8 cellular contexts compared by ENCODE assay signal in the genomic region with DNA sequence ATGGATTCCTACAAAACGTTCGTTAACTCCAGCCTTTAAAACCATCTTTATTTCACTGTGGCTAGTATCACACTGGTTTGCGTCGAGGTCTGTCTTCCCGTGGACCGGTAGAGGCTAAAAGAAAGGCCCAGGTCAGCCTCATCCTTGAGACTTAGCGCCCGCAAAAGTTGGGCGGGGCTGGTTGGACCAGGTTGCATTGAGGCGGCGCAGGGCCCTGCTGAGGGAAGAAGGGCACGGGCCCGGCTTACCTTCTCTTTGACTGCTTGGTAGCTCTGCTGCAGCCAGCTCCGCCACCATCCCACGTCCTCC. TPM values are rescaled to one million over a fixed set of nuclear protein-coding genes. Genes with fewer than 3 reads are reported as not detected.
DNase-seq lines count a peak whose midpoint lies in the region; ATAC-seq, FAIRE-seq and TF ChIP-seq lines count a peak whose summit lies in the region.

No MANE protein-coding gene starts in this region.

- peak; percentile 10 for ATAC-seq in GM21825 (IDR thresholded peaks at IDR 0.05; ENCODE audit: unreplicated experiment)
- ATAC-seq in GM12878, result peak; percentile 56

- no peak for TF ChIP-seq RAD21 in GM12878 (IDR thresholded peaks at IDR 0.05; ENCODE audit: insufficient read depth, low read depth, low read length)

- intact Hi-C loops in Calu3 (cut with micrococcal nuclease; ENCODE audit: unreplicated experiment) (no loop called here), GM12878 (cut with micrococcal nuclease; ENCODE audit: unreplicated experiment) (loop anchor here (2.0 kb wide), 1 partner anchor 59 kb away; no protein-coding TSS in a partner anchor)

- H3K79me2 ChIP-seq in GM12878 (ENCODE audit: control insufficient read depth, insufficient read depth, low read length), result peaks cover 12% of the 10 kb centered on the region
- H3K79me2 ChIP-seq in keratinocyte (ENCODE audit: control insufficient read depth, insufficient read depth, low read length), result peaks cover 27% of the 10 kb centered on the region

- H3K9me1 ChIP-seq in keratinocyte (ENCODE audit: control insufficient read depth, extremely low read depth, insufficient read depth, low read length), result no peaks in the 10 kb centered on the region

- peak overlapping the region; percentile 93 for H3K27ac Mint-ChIP-seq in Calu3 (ENCODE audit: unreplicated experiment)

- dilution Hi-C loops in keratinocyte (cut with MboI; ENCODE audit: extremely low pct_ligation_motif_present, low sequenced_read_pairs), result no loop called here

- 0 out of 4 replicates have a peak, but pooled peaks cover 0 to 11% of the 10 kb centered on the region in 2 experiments for H3K36me3 ChIP-seq in GM12878 (ENCODE audit: control insufficient read depth in 2 of 2, insufficient read depth in 2 of 2, low read length in 1 of 2)
- peaks cover 10 to 16% of the 10 kb centered on the region in 2 experiments for H3K36me3 ChIP-seq in keratinocyte (ENCODE audit: control insufficient read depth in 2 of 2, extremely low read depth in 1 of 2, insufficient read depth in 2 of 2, low read length in 2 of 2)

- in situ Hi-C loops in GM12878 (cut with MboI), result no loop called here

- H3K27me3 ChIP-seq in GM12878 (replicated peaks in 1 of 2; ENCODE audit: control insufficient read depth in 2 of 2, insufficient read depth in 2 of 2, low read length in 1 of 2) (no peaks in the 10 kb centered on the region), keratinocyte (ENCODE audit: control insufficient read depth, extremely low read depth, insufficient read depth, low read length) (no peaks in the 10 kb centered on the region)

- H3K4me2 ChIP-seq in GM12878 (ENCODE audit: control insufficient read depth, insufficient read depth) (peak overlapping the region; percentile 80), keratinocyte (ENCODE audit: control insufficient read depth, extremely low read depth, insufficient read depth, low read depth, low read length) (peak overlapping the region; percentile 100)

- H4K20me1 ChIP-seq in GM12878 (ENCODE audit: control insufficient read depth, insufficient read depth) (no peaks in the 10 kb centered on the region), keratinocyte (ENCODE audit: control insufficient read depth, extremely low read depth, insufficient read depth, low read length) (no peaks in the 10 kb centered on the region)

- under 1% methylated on average over 15 of the region's 15 CpGs for WGBS in GM12878 (ENCODE audit: insufficient coverage, insufficient replicate concordance, low lambda C conversion rate, missing lambda C conversion rate)

- no peak for TF ChIP-seq POLR2A in GM12878 (IDR thresholded peaks at IDR 0.05; ENCODE audit: low read depth, low read length)
- TF ChIP-seq POLR2A in GM12891 (IDR thresholded peaks at IDR 0.05; ENCODE audit: low read depth, low read length), result no peak

- RAD21 ChIA-PET in GM12878 (lab: Charles Lee; ENCODE audit: unreplicated experiment), result interaction anchor here (1.0 to 2.4 kb wide), 12 partner anchors 20 to 214 kb away, joined by 3 to 14 read pairs (median 6); a partner anchor contains a TSS

- FAIRE-seq in GM12878 (lab: Jason Lieb, UNC), result no peak
- no peak for FAIRE-seq in keratinocyte (lab: Jason Lieb, UNC)
- no peak for FAIRE-seq in GM12891 (lab: Jason Lieb, UNC)

- POLR2A ChIA-PET in GM12878 (lab: Charles Lee), result interaction anchor here (1.0 to 2.1 kb wide), 9 partner anchors 43 to 213 kb away, joined by 3 to 22 read pairs (median 4); a partner anchor contains a TSS

- H3K4me1 ChIP-seq in GM12878 (ENCODE audit: control insufficient read depth, insufficient read depth, low read length) (no peaks in the 10 kb centered on the region; the same call in 1 of the 2 replicates), keratinocyte (ENCODE audit: control insufficient read depth, extremely low read depth, insufficient read depth, low read length) (peaks cover 9% of the 10 kb centered on the region)

- TF ChIP-seq EP300 in GM12878 (IDR thresholded peaks at IDR 0.05; ENCODE audit: borderline replicate concordance in 1 of 2, control insufficient read depth in 1 of 2, low read depth in 2 of 2, low read length in 2 of 2), result no peak

- TF ChIP-seq CTCF in Calu3 (IDR thresholded peaks at IDR 0.05; ENCODE audit: unreplicated experiment) (no peak), GM12878 (IDR thresholded peaks at IDR 0.05 in 2 of 3, conservative IDR thresholded peaks at IDR 0.05 in 1 of 3; ENCODE audit: control insufficient read depth in 2 of 3, extremely low read depth in 1 of 3, insufficient read depth in 1 of 3, low read depth in 3 of 3, low read length in 3 of 3) (no peak), keratinocyte (optimal IDR thresholded peaks at IDR 0.05 in 1 of 3, IDR thresholded peaks at IDR 0.05 in 1 of 3, conservative IDR thresholded peaks at IDR 0.05 in 1 of 3; ENCODE audit: extremely low read depth in 1 of 3, insufficient read depth in 2 of 3, low read length in 3 of 3) (no peak)

- H3K9me3 ChIP-seq in GM12878 (replicated peaks; ENCODE audit: control insufficient read depth, insufficient read depth, low read length), result no peaks in the 10 kb centered on the region; the same call in 2 of the 3 replicates
- H3K9me3 ChIP-seq in keratinocyte (ENCODE audit: control insufficient read depth, low read depth, low read length), result no peaks in the 10 kb centered on the region

- CTCF ChIA-PET in Calu3 (lab: Charles Lee), result interaction anchor here (1.3 to 1.5 kb wide), 2 partner anchors 13 to 178 kb away, joined by 4 to 7 read pairs; no protein-coding TSS in a partner anchor
- CTCF ChIA-PET in GM12878 (lab: Yijun Ruan, JAX), result interaction anchor here (1.0 to 2.7 kb wide), 9 partner anchors 13 to 226 kb away, joined by 4 to 17 read pairs (median 6); a partner anchor contains a TSS

- H3K4me3 ChIP-seq in GM12878 (peak overlapping the region; percentile 78), keratinocyte (ENCODE audit: control insufficient read depth in 2 of 3, extremely low read depth in 1 of 3, insufficient read depth in 2 of 3, low read depth in 1 of 3, low read length in 3 of 3) (peak overlapping the region; percentile 88 to 98 (median 93))

- peaks cover 23% of the 10 kb centered on the region for H3K36me3 Mint-ChIP-seq in Calu3 (ENCODE audit: insufficient read depth, unreplicated experiment)

- H2AFZ ChIP-seq in GM12878 (ENCODE audit: control insufficient read depth, low read depth, low read length) (peak overlapping the region; percentile 88), keratinocyte (ENCODE audit: control insufficient read depth, low read length) (peak overlapping the region; percentile 98)

- H3K9ac ChIP-seq in GM12878 (ENCODE audit: control insufficient read depth, insufficient read depth, low read length), result peak overlapping the region; percentile 82
- H3K9ac ChIP-seq in keratinocyte (ENCODE audit: control insufficient read depth, extremely low read depth, insufficient read depth, low read length), result peak overlapping the region; percentile 99

- peak overlapping the region; percentile 97 for H3K4me3 Mint-ChIP-seq in Calu3 (ENCODE audit: low read depth, unreplicated experiment)

- SMC1A ChIA-PET in GM12878 (lab: Charles Lee; ENCODE audit: uncharacterized antibody, unreplicated experiment), result interaction anchor here (1.2 to 2.0 kb wide), 7 partner anchors 9 to 178 kb away, joined by 3 to 15 read pairs (median 5); a partner anchor contains a TSS

- H3K27me3 Mint-ChIP-seq in Calu3 (ENCODE audit: unreplicated experiment), result no peaks in the 10 kb centered on the region

- peaks cover 11% of the 10 kb centered on the region for H3K4me1 Mint-ChIP-seq in Calu3 (ENCODE audit: low read depth, unreplicated experiment)

- H3K27ac ChIP-seq in GM12878 (ENCODE audit: control insufficient read depth, insufficient read depth), result peak overlapping the region; percentile 59
- H3K27ac ChIP-seq in keratinocyte (ENCODE audit: control insufficient read depth, insufficient read depth, low read length), result peak overlapping the region; percentile 96

- no peaks in the 10 kb centered on the region for H3K9me3 Mint-ChIP-seq in Calu3 (ENCODE audit: low read depth, unreplicated experiment)

- DNase-seq in Calu3 (peak; percentile 44), NCI-H69 (lab: John Stamatoyannopoulos, UW) (peak; percentile 47), GM12878 (ENCODE audit: low read depth, low spot score) (no peak), keratinocyte (ENCODE audit: low read depth, low spot score) (no peak), GM12891 (ENCODE audit: insufficient read length, low spot score) (no peak), DMS114 treated with DMSO at 0.1 percent for 48 hours (lab: John Stamatoyannopoulos, UW; ENCODE audit: unreplicated experiment) (no peak)
- DNase-seq in stimulated activated CD8-positive, alpha-beta memory T cell treated with anti-CD3 and anti-CD28 coated beads, Interleukin-15, amount 100 ng/mL, for 24 hours (ENCODE audit: low read depth), result peak; percentile 1

- BruUV-seq in Calu3 (replicated peaks; lab: Mats Ljungman, UMichigan), result no TSS peak
- BruUV-seq in GM12878 (replicated peaks; lab: Mats Ljungman, UMichigan), result no TSS peak

RNA-seq across cellular contexts. Expression of a gene that starts 0.5 kb away (rescaled TPM):
- total RNA-seq in Calu3 (2022), result 48.5 and 49.4 TPM in 2 replicates
- total RNA-seq in GM12878 (2013; cell fraction: nucleolus; rRNA removed), result 114 and 128 TPM in 2 replicates
- 23.3 and 25.1 TPM in 2 replicates for total RNA-seq in GM12878 (2014; rRNA removed)
- total RNA-seq in GM12878 (2014; rRNA removed; fragmentation: Illumina TruSeq; extraction: Trizol), result 22.3 and 22.7 TPM in 2 replicates
- total RNA-seq in GM12878 (2021), result 23.9 and 25.2 TPM in 2 replicates
- 13.3 TPM for polyA plus RNA-seq in GM12878 (2011; ENCODE audit: low read depth)
- 32.8 and 39.7 TPM in 2 replicates for polyA plus RNA-seq in GM12878 (2011; rRNA removed)
- polyA plus RNA-seq in GM12878 (2011; cell fraction: cytosol; rRNA removed), result 34.8 and 37.6 TPM in 2 replicates
- polyA plus RNA-seq in GM12878 (2011; cell fraction: nucleus; rRNA removed), result 76.6 and 77.5 TPM in 2 replicates
- polyA plus RNA-seq in GM12878 (2012), result 22.3 and 31.1 TPM in 2 replicates
- 22.5 and 27.4 TPM in 2 replicates for polyA plus RNA-seq in GM12878 (2014; fragmentation: Illumina TruSeq; extraction: Trizol)
- 1 to 10 TPM; 3.0 to 4.9 TPM for polyA plus RNA-seq in GM12878 (2014; fragmentation: Nextera tagmentation; extraction: Ambion mirVana)
- polyA plus RNA-seq in GM12878 (2014; rRNA removed), result 25.4 and 28.5 TPM in 2 replicates
- 10 to 100 TPM; 18.2 to 20.2 TPM for polyA plus RNA-seq in GM12878 (2016; fragmentation: Nextera tagmentation; extraction: Ambion mirVana)
- polyA minus RNA-seq in GM12878 (2011; rRNA and poly(A)+ RNA removed), result 18.5 and 31.0 TPM in 2 replicates
- polyA minus RNA-seq in GM12878 (2011; cell fraction: cytosol; rRNA and poly(A)+ RNA removed), result 9.3 and 12.7 TPM in 2 replicates
- polyA minus RNA-seq in GM12878 (2011; cell fraction: nucleus; rRNA and poly(A)+ RNA removed), result 21.2 and 34.4 TPM in 2 replicates
- 37.1 to 51.8 TPM (median 38.1 TPM) in 3 replicates for polyA plus RNA-seq in keratinocyte
- polyA plus RNA-seq in keratinocyte (2011; ENCODE audit: low read depth), result 22.5 TPM
- 37.9 and 38.0 TPM in 2 replicates for polyA plus RNA-seq in keratinocyte (2011; cell fraction: cytosol; rRNA removed)
- 70.8 TPM in 2 replicates for polyA plus RNA-seq in keratinocyte (2011; cell fraction: nucleus; rRNA removed)
- 29.6 and 42.9 TPM in 2 replicates for polyA plus RNA-seq in keratinocyte (2012; ENCODE audit: low replicate concordance)
- 26.5 to 30.4 TPM (median 30.3 TPM) in 3 replicates for polyA minus RNA-seq in keratinocyte
- polyA minus RNA-seq in keratinocyte (2011; cell fraction: cytosol; rRNA and poly(A)+ RNA removed), result 21.7 TPM
- 25.7 and 36.5 TPM in 2 replicates for polyA minus RNA-seq in keratinocyte (2011; cell fraction: nucleus; rRNA and poly(A)+ RNA removed)
- 14.9 TPM for polyA plus RNA-seq in GM12891 (2012; ENCODE audit: low read depth, missing spikeins)

RNA-seq across cellular contexts. Expression of a gene that starts 31.4 kb away (rescaled TPM):
- total RNA-seq in Calu3 (2022) (1.8 and 5.1 TPM in 2 replicates), GM12878 (2014; rRNA removed) (0.56 and 0.98 TPM in 2 replicates), GM12878 (2014; rRNA removed; fragmentation: Illumina TruSeq; extraction: Trizol) (0.63 and 1.6 TPM in 2 replicates), GM12878 (2021) (0.82 and 1.2 TPM in 2 replicates)
- 9.4 and 11.8 TPM in 2 replicates for total RNA-seq in GM12878 (2013; cell fraction: nucleolus; rRNA removed)
- 1.00 TPM for polyA plus RNA-seq in GM12878 (2011; ENCODE audit: low read depth)
- polyA plus RNA-seq in GM12878 (2011; rRNA removed) (0.67 and 1.2 TPM in 2 replicates), GM12878 (2014; fragmentation: Illumina TruSeq; extraction: Trizol) (0.48 and 0.92 TPM in 2 replicates), GM12878 (2014; fragmentation: Nextera tagmentation; extraction: Ambion mirVana) (under 1 TPM; 0.42 to 0.77 TPM), GM12878 (2014; rRNA removed) (0.51 and 1.2 TPM in 2 replicates), GM12878 (2016; fragmentation: Nextera tagmentation; extraction: Ambion mirVana) (under 1 TPM; 0.58 to 0.82 TPM), keratinocyte (0.05 to 0.16 TPM (median 0.14 TPM) in 3 replicates)
- polyA plus RNA-seq in GM12878 (2011; cell fraction: cytosol; rRNA removed), result 0.62 and 0.78 TPM in 2 replicates
- polyA plus RNA-seq in GM12878 (2011; cell fraction: nucleus; rRNA removed), result 1.2 and 2.2 TPM in 2 replicates
- polyA plus RNA-seq in GM12878 (2012), result 1.3 and 3.3 TPM in 2 replicates
- 0.46 and 0.51 TPM in 2 replicates for polyA minus RNA-seq in GM12878 (2011; rRNA and poly(A)+ RNA removed)
- polyA minus RNA-seq in GM12878 (2011; cell fraction: cytosol; rRNA and poly(A)+ RNA removed), result not detected in 2 replicates
- polyA minus RNA-seq in GM12878 (2011; cell fraction: nucleus; rRNA and poly(A)+ RNA removed), result 0.73 and 1.2 TPM in 2 replicates
- polyA plus RNA-seq in keratinocyte (2011; ENCODE audit: low read depth), result not detected
- polyA plus RNA-seq in keratinocyte (2011; cell fraction: cytosol; rRNA removed), result not detected in 2 replicates
- 0.31 and 0.48 TPM in 2 replicates for polyA plus RNA-seq in keratinocyte (2011; cell fraction: nucleus; rRNA removed)
- 0.63 TPM in 1 of 2 replicates, not detected in the other for polyA plus RNA-seq in keratinocyte (2012; ENCODE audit: low replicate concordance)
- 0.32 to 1.7 TPM in 2 of 3 replicates, not detected in the other for polyA minus RNA-seq in keratinocyte
- polyA minus RNA-seq in keratinocyte (2011; cell fraction: cytosol; rRNA and poly(A)+ RNA removed), result not detected
- not detected in 2 replicates for polyA minus RNA-seq in keratinocyte (2011; cell fraction: nucleus; rRNA and poly(A)+ RNA removed)
- polyA plus RNA-seq in GM12891 (2012; ENCODE audit: low read depth, missing spikeins), result 0.77 TPM

RNA-seq across cellular contexts. Expression of a gene that starts 31.5 kb away (rescaled TPM):
- total RNA-seq in Calu3 (2022) (7.3 and 7.5 TPM in 2 replicates), GM12878 (2014; rRNA removed) (1.4 and 2.1 TPM in 2 replicates), GM12878 (2014; rRNA removed; fragmentation: Illumina TruSeq; extraction: Trizol) (1.2 and 1.3 TPM in 2 replicates), GM12878 (2021) (3.1 and 5.1 TPM in 2 replicates)
- total RNA-seq in GM12878 (2013; cell fraction: nucleolus; rRNA removed), result 18.1 and 20.0 TPM in 2 replicates
- polyA plus RNA-seq in GM12878 (2011; ENCODE audit: low read depth), result 2.6 TPM
- polyA plus RNA-seq in GM12878 (2011; rRNA removed) (4.0 and 5.3 TPM in 2 replicates), GM12878 (2014; fragmentation: Illumina TruSeq; extraction: Trizol) (2.6 and 2.9 TPM in 2 replicates), GM12878 (2014; fragmentation: Nextera tagmentation; extraction: Ambion mirVana) (under 1 TPM in 1 of 2 experiments, not detected in 1; 0.02 TPM), GM12878 (2014; rRNA removed) (4.5 and 5.3 TPM in 2 replicates), GM12878 (2016; fragmentation: Nextera tagmentation; extraction: Ambion mirVana) (1 to 10 TPM in 1 of 2 experiments, under 1 TPM in 1; 0.25 to 1.2 TPM), keratinocyte (0.50 to 2.4 TPM (median 1.1 TPM) in 3 replicates)
- 3.2 and 4.8 TPM in 2 replicates for polyA plus RNA-seq in GM12878 (2011; cell fraction: cytosol; rRNA removed)
- polyA plus RNA-seq in GM12878 (2011; cell fraction: nucleus; rRNA removed), result 34.5 and 36.3 TPM in 2 replicates
- 5.5 and 10.1 TPM in 2 replicates for polyA plus RNA-seq in GM12878 (2012)
- polyA minus RNA-seq in GM12878 (2011; rRNA and poly(A)+ RNA removed), result 2.3 and 3.1 TPM in 2 replicates
- 0.67 and 1.7 TPM in 2 replicates for polyA minus RNA-seq in GM12878 (2011; cell fraction: cytosol; rRNA and poly(A)+ RNA removed)
- polyA minus RNA-seq in GM12878 (2011; cell fraction: nucleus; rRNA and poly(A)+ RNA removed), result 3.0 and 8.3 TPM in 2 replicates
- 0.60 TPM for polyA plus RNA-seq in keratinocyte (2011; ENCODE audit: low read depth)
- polyA plus RNA-seq in keratinocyte (2011; cell fraction: cytosol; rRNA removed), result 0.09 and 0.23 TPM in 2 replicates
- polyA plus RNA-seq in keratinocyte (2011; cell fraction: nucleus; rRNA removed), result 9.6 and 12.9 TPM in 2 replicates
- polyA plus RNA-seq in keratinocyte (2012; ENCODE audit: low replicate concordance), result 0.42 and 2.5 TPM in 2 replicates
- 0.69 to 1.9 TPM (median 1.3 TPM) in 3 replicates for polyA minus RNA-seq in keratinocyte
- polyA minus RNA-seq in keratinocyte (2011; cell fraction: cytosol; rRNA and poly(A)+ RNA removed), result not detected
- polyA minus RNA-seq in keratinocyte (2011; cell fraction: nucleus; rRNA and poly(A)+ RNA removed), result 2.8 and 3.9 TPM in 2 replicates
- polyA plus RNA-seq in GM12891 (2012; ENCODE audit: low read depth, missing spikeins), result 2.1 TPM

RNA-seq across cellular contexts. Expression of a gene that starts 57.8 kb away (rescaled TPM):
- total RNA-seq in Calu3 (2022), result 169 and 193 TPM in 2 replicates
- 37.8 and 40.5 TPM in 2 replicates for total RNA-seq in GM12878 (2013; cell fraction: nucleolus; rRNA removed)
- total RNA-seq in GM12878 (2014; rRNA removed), result 106 TPM in 2 replicates
- 71.4 and 80.8 TPM in 2 replicates for total RNA-seq in GM12878 (2014; rRNA removed; fragmentation: Illumina TruSeq; extraction: Trizol)
- total RNA-seq in GM12878 (2021), result 180 and 191 TPM in 2 replicates
- 85.9 TPM for polyA plus RNA-seq in GM12878 (2011; ENCODE audit: low read depth)
- polyA plus RNA-seq in GM12878 (2011; rRNA removed), result 106 and 147 TPM in 2 replicates
- polyA plus RNA-seq in GM12878 (2011; cell fraction: cytosol; rRNA removed), result 195 and 246 TPM in 2 replicates
- 53.2 and 58.0 TPM in 2 replicates for polyA plus RNA-seq in GM12878 (2011; cell fraction: nucleus; rRNA removed)
- 125 and 138 TPM in 2 replicates for polyA plus RNA-seq in GM12878 (2012)
- polyA plus RNA-seq in GM12878 (2014; fragmentation: Illumina TruSeq; extraction: Trizol), result 189 and 225 TPM in 2 replicates
- polyA plus RNA-seq in GM12878 (2014; fragmentation: Nextera tagmentation; extraction: Ambion mirVana), result 10 to 100 TPM; 14.5 to 32.6 TPM
- polyA plus RNA-seq in GM12878 (2014; rRNA removed), result 200 and 211 TPM in 2 replicates
- polyA plus RNA-seq in GM12878 (2016; fragmentation: Nextera tagmentation; extraction: Ambion mirVana), result 100 to 1,000 TPM; 169 to 194 TPM
- 88.5 and 105 TPM in 2 replicates for polyA minus RNA-seq in GM12878 (2011; rRNA and poly(A)+ RNA removed)
- 30.7 and 31.0 TPM in 2 replicates for polyA minus RNA-seq in GM12878 (2011; cell fraction: cytosol; rRNA and poly(A)+ RNA removed)
- 29.0 and 35.5 TPM in 2 replicates for polyA minus RNA-seq in GM12878 (2011; cell fraction: nucleus; rRNA and poly(A)+ RNA removed)
- polyA plus RNA-seq in keratinocyte, result 8.5 to 23.8 TPM (median 11.6 TPM) in 3 replicates
- 1.2 TPM for polyA plus RNA-seq in keratinocyte (2011; ENCODE audit: low read depth)
- 18.6 and 19.8 TPM in 2 replicates for polyA plus RNA-seq in keratinocyte (2011; cell fraction: cytosol; rRNA removed)
- 12.5 and 13.9 TPM in 2 replicates for polyA plus RNA-seq in keratinocyte (2011; cell fraction: nucleus; rRNA removed)
- 11.2 and 16.7 TPM in 2 replicates for polyA plus RNA-seq in keratinocyte (2012; ENCODE audit: low replicate concordance)
- 9.1 to 13.8 TPM (median 12.5 TPM) in 3 replicates for polyA minus RNA-seq in keratinocyte
- polyA minus RNA-seq in keratinocyte (2011; cell fraction: cytosol; rRNA and poly(A)+ RNA removed), result 6.9 TPM
- 3.1 and 5.3 TPM in 2 replicates for polyA minus RNA-seq in keratinocyte (2011; cell fraction: nucleus; rRNA and poly(A)+ RNA removed)
- 159 TPM for polyA plus RNA-seq in GM12891 (2012; ENCODE audit: low read depth, missing spikeins)

Comparison
In these comparisons a context has a peak if more than half of its experiments do, and no peak if none do; other contexts are left out.
1. DNase-seq: peak in Calu3 (single experiment), NCI-H69 (single experiment) and stimulated activated CD8-positive, alpha-beta memory T cell treated with anti-CD3 and anti-CD28 coated beads, Interleukin-15, amount 100 ng/mL, for 24 hours (single experiment); none in GM12878 (single experiment), keratinocyte (single experiment), GM12891 (single experiment) and DMS114 treated with DMSO at 0.1 percent for 48 hours (single experiment).